15 cellular contexts compared by ENCODE assay signal in the genomic region with DNA sequence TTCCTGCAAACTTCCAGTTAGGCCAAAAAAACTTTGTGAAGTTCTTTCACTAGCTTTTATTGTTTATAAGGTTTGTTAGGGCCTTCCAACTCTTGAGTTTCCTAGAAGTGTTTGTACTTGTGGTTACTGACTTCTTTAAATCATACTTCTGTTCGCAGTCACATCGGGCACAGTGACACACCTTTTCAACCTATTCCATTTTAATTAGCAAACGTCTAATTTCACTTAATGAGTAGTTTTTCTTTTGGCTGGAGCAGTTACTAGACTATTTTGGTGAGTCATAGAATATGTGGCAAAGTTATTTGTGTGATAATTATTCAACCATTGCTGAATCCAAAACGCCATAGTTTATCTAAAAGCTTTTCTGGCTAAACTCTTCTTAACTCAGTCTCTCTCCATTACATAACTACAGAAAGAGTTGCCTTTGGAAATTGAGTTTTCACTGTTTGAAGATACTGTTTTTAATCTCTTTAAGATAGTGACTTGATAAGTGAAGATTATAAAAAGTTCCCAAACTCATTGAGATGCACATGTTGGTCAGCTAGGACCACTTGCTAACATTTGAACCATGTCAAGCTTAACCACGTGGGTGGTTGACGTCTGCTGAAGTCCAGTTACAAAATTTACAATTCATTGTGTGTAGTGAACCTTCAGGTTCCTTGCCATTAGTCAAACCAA. TPM values are rescaled to one million over a fixed set of nuclear protein-coding genes. Genes with fewer than 3 reads are reported as not detected.
DNase-seq lines count a peak whose midpoint lies in the region; ATAC-seq and TF ChIP-seq lines count a peak whose summit lies in the region.
"Had no signal": no experiment of that assay in that cellular context is flagged by ENCODE, and none has a peak within 500 bp of the region (broad histone marks: within the 10 kb centered on the region; RNA-seq: fewer than 3 reads in every experiment).

No MANE protein-coding gene starts in this region.

- no peak overlapping the region for H3K4me2 ChIP-seq in osteoblast (ENCODE audit: insufficient read depth, low read length)

- POLR2A ChIA-PET in T-cell (lab: Charles Lee): no interaction called here

- peak overlapping the region in 3 of 4 donors; percentile 13 to 38 (median 20) for H3K27ac ChIP-seq in sigmoid colon
- H3K27ac ChIP-seq in osteoblast (ENCODE audit: low read depth, low read length): no peak overlapping the region
- H3K27ac ChIP-seq: right lobe of liver had no signal

- no peaks in the 10 kb centered on the region for H3K27me3 Mint-ChIP-seq in activated T-cell treated with anti-CD3 and anti-CD28 coated beads, Interleukin-2, amount 50 U/mL, for 72 hours (ENCODE audit: low read depth)
- H3K27me3 Mint-ChIP-seq in T-cell: no peaks in the 10 kb centered on the region

- CTCF ChIA-PET in T-cell (lab: Charles Lee): no interaction called here

- peaks cover 3% of the 10 kb centered on the region for H3K79me2 ChIP-seq in osteoblast (ENCODE audit: insufficient read depth, low read length)

- H3K4me1 ChIP-seq in sigmoid colon: peaks cover 0 to 20% (median 12%) of the 10 kb centered on the region in 4 donors
- H3K4me1 ChIP-seq in osteoblast (ENCODE audit: insufficient read depth, low read length): no peaks in the 10 kb centered on the region

- no peaks in the 10 kb centered on the region for H3K9me3 Mint-ChIP-seq in activated T-cell treated with anti-CD3 and anti-CD28 coated beads, Interleukin-2, amount 50 U/mL, for 72 hours
- H3K9me3 Mint-ChIP-seq in T-cell: no peaks in the 10 kb centered on the region
- H3K9me3 Mint-ChIP-seq: activated naive CD4-positive, alpha-beta T cell treated with anti-CD3 and anti-CD28 coated beads, Interleukin-2, amount 50 U/mL, for 72 hours had no signal

- H3K36me3 ChIP-seq in sigmoid colon: peaks cover 0 to 29% (median 4%) of the 10 kb centered on the region in 4 donors
- H3K36me3 ChIP-seq in osteoblast (ENCODE audit: insufficient read depth, low read length): peaks cover 4% of the 10 kb centered on the region

- H3K4me3 Mint-ChIP-seq in activated T-cell treated with anti-CD3 and anti-CD28 coated beads, Interleukin-2, amount 50 U/mL, for 72 hours: peak overlapping the region in 1 of 2 donors; percentile 44
- H3K4me3 Mint-ChIP-seq in T-cell: no peak overlapping the region

- DNase-seq in activated T-cell treated with anti-CD3 and anti-CD28 coated beads, Interleukin-2, amount 50 U/mL, for 72 hours: no peak
- DNase-seq in activated T-cell treated with anti-CD3 and anti-CD28 coated beads, Interleukin-2, amount 50 U/mL, for 1 hour: no peak
- no peak for DNase-seq in T-cell
- DNase-seq in epithelial cell of proximal tubule (ENCODE audit: low read depth): peak; percentile 44
- DNase-seq in sigmoid colon: no peak
- DNase-seq in AG08395 (ENCODE audit: low spot score): no peak
- no peak for DNase-seq in osteoblast (ENCODE audit: insufficient read length, low spot score, missing footprints)
- DNase-seq: Caco-2; cerebellar nuclear complex; NCI-H2081; NCI-H526; right lobe of liver; stimulated activated CD4-positive, alpha-beta T cell treated with anti-CD3 and anti-CD28 coated beads, Interleukin-4, amount 100 ng/mL, for 4 hours had no signal

- H3K27ac Mint-ChIP-seq in activated T-cell treated with anti-CD3 and anti-CD28 coated beads, Interleukin-2, amount 50 U/mL, for 72 hours: peak overlapping the region; percentile 77
- peak overlapping the region; percentile 53 to 70 for H3K27ac Mint-ChIP-seq in T-cell
- H3K27ac Mint-ChIP-seq: activated naive CD4-positive, alpha-beta T cell treated with anti-CD3 and anti-CD28 coated beads, Interleukin-2, amount 50 U/mL, for 72 hours had no signal

- H3K4me3 ChIP-seq in epithelial cell of proximal tubule (ENCODE audit: low read depth, low read length) (no peak overlapping the region), sigmoid colon (no peak overlapping the region), osteoblast (ENCODE audit: insufficient read depth, low read length) (no peak overlapping the region)
- H3K4me3 ChIP-seq: right lobe of liver had no signal

- 59 to 68% methylated on average over 6 of the region's 6 CpGs for WGBS in sigmoid colon, 2 donors

- ATAC-seq in activated T-cell treated with anti-CD3 and anti-CD28 coated beads, Interleukin-2, amount 50 U/mL, for 72 hours (replicated peaks in 1 of 2): peak in 1 of 2 donors; percentile 48
- ATAC-seq in T-cell (replicated peaks in 1 of 4) (peak in 1 of 4 experiments; percentile 33), HG03354 (IDR thresholded peaks at IDR 0.05; ENCODE audit: poor library complexity, severe bottlenecking, unreplicated experiment) (no peak)

- no peak overlapping the region for H2AFZ ChIP-seq in osteoblast (ENCODE audit: low read length)

- H3K27me3 ChIP-seq in sigmoid colon (no peaks in the 10 kb centered on the region), osteoblast (ENCODE audit: insufficient read depth, low read length) (no peaks in the 10 kb centered on the region)
- H3K27me3 ChIP-seq: right lobe of liver had no signal

- H3K9me3 ChIP-seq in sigmoid colon (no peaks in the 10 kb centered on the region), osteoblast (ENCODE audit: low read depth, low read length) (no peaks in the 10 kb centered on the region)
- H3K9me3 ChIP-seq: Caco-2, right lobe of liver had no signal

- no peak for TF ChIP-seq POLR2A in sigmoid colon (IDR thresholded peaks at IDR 0.05)

- TF ChIP-seq CTCF in epithelial cell of proximal tubule (conservative IDR thresholded peaks at IDR 0.05; ENCODE audit: low read depth, low read length): no peak
- no peak for TF ChIP-seq CTCF in sigmoid colon (IDR thresholded peaks at IDR 0.05)
- TF ChIP-seq CTCF in osteoblast (IDR thresholded peaks at IDR 0.05; ENCODE audit: extremely low read depth, low read depth, low read length): no peak

- TF ChIP-seq EP300 in sigmoid colon (IDR thresholded peaks at IDR 0.05): no peak

- no peaks in the 10 kb centered on the region for H4K20me1 ChIP-seq in osteoblast (ENCODE audit: insufficient read depth, low read length)

- intact Hi-C loops in sigmoid colon (cut with DNase I): no loop called here

- H3K36me3 Mint-ChIP-seq in activated T-cell treated with anti-CD3 and anti-CD28 coated beads, Interleukin-2, amount 50 U/mL, for 72 hours (ENCODE audit: insufficient read depth in 2 of 2): peaks cover 4 to 19% of the 10 kb centered on the region in 2 donors
- H3K36me3 Mint-ChIP-seq in T-cell: peaks cover 47% of the 10 kb centered on the region

- peaks cover 21% of the 10 kb centered on the region for H3K4me1 Mint-ChIP-seq in activated T-cell treated with anti-CD3 and anti-CD28 coated beads, Interleukin-2, amount 50 U/mL, for 72 hours (ENCODE audit: low read depth)
- H3K4me1 Mint-ChIP-seq in T-cell: peaks cover 25 to 33% (median 28%) of the 10 kb centered on the region in 3 donors

RNA-seq across cellular contexts. Expression of gene CNOT10, which starts 21.5 kb away (rescaled TPM):
- 10 to 100 TPM; 70.1 to 78.6 TPM for total RNA-seq in activated T-cell treated with anti-CD3 and anti-CD28 coated beads, Interleukin-2, amount 50 U/mL, for 72 hours
- total RNA-seq in T-cell (10 to 100 TPM; 39.4 to 49.3 (median 45.0) TPM), epithelial cell of proximal tubule (24.1 and 52.4 TPM in 2 replicates), sigmoid colon (10 to 100 TPM; 13.0 to 33.5 (median 21.6) TPM), osteoblast (34.5 and 36.9 TPM in 2 replicates)
- 10 to 100 TPM in 2 of 3 donors, 1 to 10 TPM in 1; 7.2 to 18.6 (median 17.1) TPM for polyA plus RNA-seq in sigmoid colon
